Comparison of ENCODE assay signal across 11 cellular contexts in genomic region chr1:156898151-156898550, GRCh38. TPM values are rescaled to one million over a fixed set of nuclear protein-coding genes. Genes with fewer than 3 reads are reported as not detected.
DNase-seq lines count a peak whose midpoint lies in the region; ATAC-seq and TF ChIP-seq lines count a peak whose summit lies in the region.
"Had no signal": no experiment of that assay in that cellular context is flagged by ENCODE, and none has a peak within 500 bp of the region (broad histone marks: within the 10 kb centered on the region; RNA-seq: fewer than 3 reads in every experiment).

No MANE protein-coding gene starts in this region.

- TF ChIP-seq CTCF in cardiac fibroblast (IDR thresholded peaks at IDR 0.05; ENCODE audit: low read depth, low read length) (no peak), liver (IDR thresholded peaks at IDR 0.05; ENCODE audit: low read depth, low read length, missing input control) (no peak), upper lobe of left lung (IDR thresholded peaks at IDR 0.05) (no peak), WERI-Rb-1 (IDR thresholded peaks at IDR 0.05; ENCODE audit: low read depth, low read length) (no peak)

- ATAC-seq in activated CD8-positive, alpha-beta memory T cell treated with anti-CD3 and anti-CD28 coated beads, Interleukin-2, amount 10 ng/mL, durations not matched to agents 7 days and 5 days: peak; percentile 57
- ATAC-seq in upper lobe of left lung (ENCODE audit: low FRiP score in 2 of 2) (peak in 1 of 2 donors; percentile 44), GM18520 (IDR thresholded peaks at IDR 0.05; ENCODE audit: unreplicated experiment) (no peak)

- no peak for TF ChIP-seq RAD21 in liver (IDR thresholded peaks at IDR 0.05)

- H3K36me3 ChIP-seq in liver (ENCODE audit: control insufficient read depth in 4 of 4, insufficient read depth in 3 of 4, low read depth in 1 of 4, low read length in 3 of 4) (no peaks in the 10 kb centered on the region), upper lobe of left lung (no peaks in the 10 kb centered on the region), WERI-Rb-1 (no peaks in the 10 kb centered on the region)

- DNase-seq in activated CD8-positive, alpha-beta memory T cell treated with anti-CD3 and anti-CD28 coated beads, Interleukin-2, amount 10 ng/mL, durations not matched to agents 7 days and 5 days: no peak
- DNase-seq in activated CD8-positive, alpha-beta memory T cell treated with anti-CD3 and anti-CD28 coated beads, Interleukin-2, amount 50 U/mL, for 4 hours: no peak
- DNase-seq in cardiac fibroblast (ENCODE audit: low read depth in 2 of 2) (peak; percentile 78 to 88), upper lobe of left lung (no peak), NCI-H1436 (lab: John Stamatoyannopoulos, UW) (no peak), WERI-Rb-1 (no peak)
- DNase-seq: NCI-H774; stimulated activated CD4-positive, alpha-beta T cell treated with anti-CD3 and anti-CD28 coated beads, Interleukin-2, amount 100 ng/mL, for 24 hours had no signal

- H3K27ac ChIP-seq in liver (ENCODE audit: low read depth in 1 of 2, low read length in 2 of 2) (peak overlapping the region; percentile 46 to 58), upper lobe of left lung (peak overlapping the region; percentile 67 to 92 (median 84)), WERI-Rb-1 (no peak overlapping the region)

- TF ChIP-seq POLR2A in upper lobe of left lung (IDR thresholded peaks at IDR 0.05): no peak

- H3K4me1 Mint-ChIP-seq in activated CD8-positive, alpha-beta memory T cell treated with anti-CD3 and anti-CD28 coated beads, Interleukin-2, amount 10 ng/mL, durations not matched to agents 7 days and 5 days: peaks cover 12% of the 10 kb centered on the region

- peak overlapping the region in 1 of 2 donors; percentile 1 for H3K4me3 ChIP-seq in cardiac fibroblast (replicated peaks in 1 of 2; ENCODE audit: low read depth in 2 of 2, low read length in 2 of 2)
- H3K4me3 ChIP-seq in liver (ENCODE audit: low read depth in 1 of 3, low read length in 3 of 3): no peak overlapping the region
- peak overlapping the region in 1 of 4 donors; percentile 19 for H3K4me3 ChIP-seq in upper lobe of left lung
- H3K4me3 ChIP-seq in WERI-Rb-1 (ENCODE audit: low read depth, low read length): no peak overlapping the region

- H3K9ac ChIP-seq in liver (ENCODE audit: low read depth in 1 of 2, low read length in 2 of 2): no peak overlapping the region

- WGBS in liver: 24% methylated on average over 13 of the region's 13 CpGs
- 27 to 32% methylated on average over 11 of the region's 13 CpGs for WGBS in upper lobe of left lung, 2 donors

- no peaks in the 10 kb centered on the region for H3K36me3 Mint-ChIP-seq in activated CD8-positive, alpha-beta memory T cell treated with anti-CD3 and anti-CD28 coated beads, Interleukin-2, amount 10 ng/mL, durations not matched to agents 7 days and 5 days

- H3K27me3 ChIP-seq in liver (ENCODE audit: control insufficient read depth in 4 of 4, insufficient read depth in 4 of 4, low read length in 3 of 4) (peaks cover 0 to 4% (median under 1%) of the 10 kb centered on the region in 4 donors), upper lobe of left lung (peaks cover 0 to 13% (median 5%) of the 10 kb centered on the region in 4 donors), WERI-Rb-1 (ENCODE audit: insufficient read depth, low read depth, severe bottlenecking) (no peaks in the 10 kb centered on the region)

- CTCF ChIA-PET in activated CD8-positive, alpha-beta memory T cell treated with anti-CD3 and anti-CD28 coated beads, Interleukin-2, amount 10 ng/mL, durations not matched to agents 7 days and 5 days (lab: Charles Lee): interaction anchor here (0.6 to 5.0 kb wide), 6 partner anchors 7 to 103 kb away, joined by 3 to 24 read pairs (median 4); partner anchors contain the start of gene NTRK1

- H3K27me3 Mint-ChIP-seq in activated CD8-positive, alpha-beta memory T cell treated with anti-CD3 and anti-CD28 coated beads, Interleukin-2, amount 10 ng/mL, durations not matched to agents 7 days and 5 days: peaks cover 52% of the 10 kb centered on the region

- H3K9me3 ChIP-seq in liver (ENCODE audit: control insufficient read depth in 4 of 4, low read length in 3 of 4): no peaks in the 10 kb centered on the region
- no peaks in the 10 kb centered on the region for H3K9me3 ChIP-seq in upper lobe of left lung
- no peaks in the 10 kb centered on the region for H3K9me3 ChIP-seq in WERI-Rb-1 (ENCODE audit: severe bottlenecking)

- no peak overlapping the region for H3K4me3 Mint-ChIP-seq in activated CD8-positive, alpha-beta memory T cell treated with anti-CD3 and anti-CD28 coated beads, Interleukin-2, amount 10 ng/mL, durations not matched to agents 7 days and 5 days

- peak overlapping the region; percentile 38 for H3K27ac Mint-ChIP-seq in activated CD8-positive, alpha-beta memory T cell treated with anti-CD3 and anti-CD28 coated beads, Interleukin-2, amount 10 ng/mL, durations not matched to agents 7 days and 5 days

- peaks cover 0 to 26% (median 3%) of the 10 kb centered on the region in 4 donors for H3K4me1 ChIP-seq in liver (ENCODE audit: control insufficient read depth in 4 of 4, insufficient read depth in 4 of 4, low read length in 3 of 4)
- peaks cover 44 to 87% (median 71%) of the 10 kb centered on the region in 4 donors for H3K4me1 ChIP-seq in upper lobe of left lung

- TF ChIP-seq EP300 in upper lobe of left lung (IDR thresholded peaks at IDR 0.05): peak in 1 of 4 donors; percentile 15

- no peaks in the 10 kb centered on the region for H3K9me3 Mint-ChIP-seq in activated CD8-positive, alpha-beta memory T cell treated with anti-CD3 and anti-CD28 coated beads, Interleukin-2, amount 10 ng/mL, durations not matched to agents 7 days and 5 days (ENCODE audit: low read depth)

TF ChIP-seq in liver, 16 proteins besides CTCF, POLR2A, EP300 and RAD21:
- no peak for TF ChIP-seq FOXA1 (IDR thresholded peaks at IDR 0.05)
- TF ChIP-seq FOXA2 (IDR thresholded peaks at IDR 0.05): no peak
- TF ChIP-seq MAX (IDR thresholded peaks at IDR 0.05): no peak
- peak; percentile 24 for TF ChIP-seq SP1 (IDR thresholded peaks at IDR 0.05)
- no peak for TF ChIP-seq JUND (IDR thresholded peaks at IDR 0.05)
- no peak for TF ChIP-seq REST (IDR thresholded peaks at IDR 0.05)
- TF ChIP-seq NR2F2 (IDR thresholded peaks at IDR 0.05): peak; percentile 28
- peak in 1 of 2 donors; percentile 31 for TF ChIP-seq RXRA (IDR thresholded peaks at IDR 0.05)

RNA-seq across cellular contexts. Expression of gene PEAR1, which starts 4.6 kb away (rescaled TPM):
- total RNA-seq in activated CD8-positive, alpha-beta memory T cell treated with anti-CD3 and anti-CD28 coated beads, Interleukin-2, amount 10 ng/mL, durations not matched to agents 7 days and 5 days: not detected
- 1 to 10 TPM; 2.1 to 4.4 TPM for total RNA-seq in liver
- 1 to 10 TPM; 3.0 to 3.2 TPM for polyA plus RNA-seq in liver
- total RNA-seq in upper lobe of left lung: 10 to 100 TPM in 4 of 6 donors, 1 to 10 TPM in 2; 8.4 to 33.5 (median 13.7) TPM

RNA-seq across cellular contexts. Expression of gene LRRC71, which starts 22.3 kb away (rescaled TPM):
- total RNA-seq in activated CD8-positive, alpha-beta memory T cell treated with anti-CD3 and anti-CD28 coated beads, Interleukin-2, amount 10 ng/mL, durations not matched to agents 7 days and 5 days: not detected
- total RNA-seq in liver (not detected), upper lobe of left lung (10 to 100 TPM in 1 of 6 donors, 1 to 10 TPM in 4, under 1 TPM in 1; 0.49 to 13.9 (median 6.3) TPM)
- polyA plus RNA-seq in liver: under 1 TPM in 1 of 2 donors, not detected in 1; 0.10 TPM
- total RNA-seq: A673 had no signal

RNA-seq across cellular contexts. Expression of gene NTRK1, which starts 37.5 kb away (rescaled TPM):
- total RNA-seq in activated CD8-positive, alpha-beta memory T cell treated with anti-CD3 and anti-CD28 coated beads, Interleukin-2, amount 10 ng/mL, durations not matched to agents 7 days and 5 days: 1 to 10 TPM; 2.8 to 8.8 TPM
- total RNA-seq in liver: under 1 TPM; 0.14 to 0.17 TPM
- under 1 TPM; 0.13 to 0.14 TPM for polyA plus RNA-seq in liver
- total RNA-seq in upper lobe of left lung: 1 to 10 TPM in 3 of 6 donors, under 1 TPM in 1, not detected in 2; 0.30 to 1.4 (median 1.2) TPM

RNA-seq across cellular contexts. Expression of gene INSRR, which starts 39.2 kb away (rescaled TPM):
- total RNA-seq in activated CD8-positive, alpha-beta memory T cell treated with anti-CD3 and anti-CD28 coated beads, Interleukin-2, amount 10 ng/mL, durations not matched to agents 7 days and 5 days: under 1 TPM; 0.09 to 0.19 TPM
- total RNA-seq in liver: not detected
- under 1 TPM in 1 of 2 donors, not detected in 1; 0.01 TPM for polyA plus RNA-seq in liver
- total RNA-seq in upper lobe of left lung: under 1 TPM in 2 of 6 donors, not detected in 4; 0.03 to 0.22 TPM

Comparison
In these comparisons a context has a peak if more than half of its experiments do, and no peak if none do; other contexts are left out.
1. DNase-seq: peak in cardiac fibroblast (2 of 2); none in activated CD8-positive, alpha-beta memory T cell treated with anti-CD3 and anti-CD28 coated beads, Interleukin-2, amount 10 ng/mL, durations not matched to agents 7 days and 5 days (single experiment), activated CD8-positive, alpha-beta memory T cell treated with anti-CD3 and anti-CD28 coated beads, Interleukin-2, amount 50 U/mL, for 4 hours (single experiment), upper lobe of left lung (0 of 2), NCI-H1436 (single experiment) and WERI-Rb-1 (single experiment).